ENCODE assay signal across 16 cellular contexts in the genomic region with DNA sequence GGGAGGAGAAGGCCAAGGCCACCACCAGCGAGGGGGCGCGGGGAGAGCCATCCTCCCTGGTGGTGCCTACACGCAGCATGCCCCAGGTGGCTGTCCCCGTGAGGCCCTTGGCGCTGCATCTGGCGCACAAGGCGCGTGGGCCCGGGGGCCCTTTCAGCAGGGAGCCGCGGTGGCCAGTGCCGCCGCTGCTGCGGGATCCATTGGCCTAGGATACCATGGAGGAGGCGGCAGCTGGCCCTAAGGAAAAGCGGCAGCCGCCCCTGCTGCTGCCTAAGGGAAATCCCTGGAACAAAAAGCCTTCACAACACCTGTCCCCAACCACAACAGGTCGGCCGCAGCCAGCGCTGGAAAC.
A peak's percentile ranks its signal among the peaks of the same experiment; 100 is the strongest.
DNase-seq lines count a peak whose midpoint lies in the region; ATAC-seq and TF ChIP-seq lines count a peak whose summit lies in the region.
"Had no signal": no experiment of that assay in that cellular context is flagged by ENCODE, and none has a peak within 500 bp of the region (broad histone marks: within the 10 kb centered on the region; RNA-seq: fewer than 3 reads in every experiment).

No MANE protein-coding gene starts in this region.

- intact Hi-C loops in Right ventricle myocardium superior (cut with DNase I): no loop called here
- intact Hi-C loops in lower lobe of right lung (cut with DNase I): no loop called here

- H3K4me1 ChIP-seq in right atrium auricular region: no peaks in the 10 kb centered on the region
- H3K4me1 ChIP-seq in lower lobe of right lung: no peaks in the 10 kb centered on the region
- H3K4me1 ChIP-seq: BLaER1 treated with 17β-estradiol and CSF1 and Interleukin-3, amounts not matched to agents 10 nM and 100 nM; HAP-1 had no signal

- H3K9me3 ChIP-seq in right atrium auricular region: peaks cover 0 to 12% of the 10 kb centered on the region in 2 donors
- peaks cover 16% of the 10 kb centered on the region for H3K9me3 ChIP-seq in lower lobe of right lung

- ATAC-seq in Right ventricle myocardium superior (ENCODE audit: poor library complexity) (no peak), lower lobe of right lung (peak in 1 of 2 donors; percentile 23)
- ATAC-seq: CD8-positive, alpha-beta T cell; HepG2 had no signal

- H3K36me3 ChIP-seq in right atrium auricular region (no peaks in the 10 kb centered on the region), lower lobe of right lung (no peaks in the 10 kb centered on the region)
- H3K36me3 ChIP-seq: BLaER1 treated with 17β-estradiol and CSF1 and Interleukin-3, amounts not matched to agents 10 nM and 100 nM; HAP-1 had no signal

- DNase-seq in Right ventricle myocardium superior (peak; percentile 17), right atrium auricular region (ENCODE audit: low spot score) (no peak), GM03348 (ENCODE audit: low spot score) (peak; percentile 1), lower lobe of right lung (peak; percentile 34), NCI-H2196 (lab: John Stamatoyannopoulos, UW; ENCODE audit: unreplicated experiment) (no peak), HuH-7 (ENCODE audit: low spot score) (no peak)
- DNase-seq: Calu3, DMS 273 treated with DMSO at 0.1 percent for 48 hours, DMS53, DND-41, EL, GM23248 had no signal

- H3K27me3 ChIP-seq in right atrium auricular region (no peaks in the 10 kb centered on the region), lower lobe of right lung (ENCODE audit: low read depth) (no peaks in the 10 kb centered on the region)
- H3K27me3 ChIP-seq: BLaER1 treated with 17β-estradiol and CSF1 and Interleukin-3, amounts not matched to agents 10 nM and 100 nM had no signal

- no peak overlapping the region for H3K4me3 ChIP-seq in right atrium auricular region
- no peak overlapping the region for H3K4me3 ChIP-seq in lower lobe of right lung
- H3K4me3 ChIP-seq: BLaER1 treated with 17β-estradiol and CSF1 and Interleukin-3, amounts not matched to agents 10 nM and 100 nM; GM23248; HAP-1 had no signal

- TF ChIP-seq CTCF in right atrium auricular region (IDR thresholded peaks at IDR 0.05) (no peak), lower lobe of right lung (IDR thresholded peaks at IDR 0.05) (no peak)

- H3K27ac ChIP-seq in right atrium auricular region (no peak overlapping the region), lower lobe of right lung (no peak overlapping the region)
- H3K27ac ChIP-seq: BLaER1 treated with 17β-estradiol and CSF1 and Interleukin-3, amounts not matched to agents 10 nM and 100 nM; GM23248 had no signal

Comparison
In these comparisons a context has a peak if more than half of its experiments do, and no peak if none do; other contexts are left out.
1. DNase-seq: peak in Right ventricle myocardium superior (single experiment), GM03348 (single experiment) and lower lobe of right lung (single experiment); none in right atrium auricular region (single experiment), NCI-H2196 (single experiment) and HuH-7 (single experiment).